ENCODE assay signal across 15 cellular contexts in genomic region chr15:40334541-40334940, GRCh38. TPM values are rescaled to one million over a fixed set of nuclear protein-coding genes. Genes with fewer than 3 reads are reported as not detected.
A peak's percentile ranks its signal among the peaks of the same experiment; 100 is the strongest.
DNase-seq lines count a peak whose midpoint lies in the region; ATAC-seq and TF ChIP-seq lines count a peak whose summit lies in the region.
"Had no signal": no experiment of that assay in that cellular context is flagged by ENCODE, and none has a peak within 500 bp of the region (broad histone marks: within the 10 kb centered on the region; RNA-seq: fewer than 3 reads in every experiment).

No MANE protein-coding gene starts in this region.

- H3K79me2 ChIP-seq in OCI-LY3 (ENCODE audit: low read length), result no peaks in the 10 kb centered on the region

- H4K20me1 ChIP-seq in BLaER1, result no peaks in the 10 kb centered on the region
- H4K20me1 ChIP-seq in OCI-LY3 (ENCODE audit: insufficient read depth, low read length), result no peaks in the 10 kb centered on the region

- no peak for TF ChIP-seq POLR2A in esophagus squamous epithelium (IDR thresholded peaks at IDR 0.05)

- H2AFZ ChIP-seq in OCI-LY3 (ENCODE audit: low read depth, low read length), result peak overlapping the region; percentile 66; the same call in 1 of the 2 replicates

- intact Hi-C loops in esophagus squamous epithelium (cut with DNase I), result no loop called here

- H3K9me3 ChIP-seq in BLaER1, result no peaks in the 10 kb centered on the region
- no peaks in the 10 kb centered on the region for H3K9me3 ChIP-seq in OCI-LY3 (ENCODE audit: insufficient read depth, low read length)
- H3K9me3 ChIP-seq in esophagus squamous epithelium, result no peaks in the 10 kb centered on the region

- no peak for DNase-seq in esophagus squamous epithelium (lab: John Stamatoyannopoulos, UW)
- no peak for DNase-seq in NCI-H2227 treated with DMSO at 0.1 percent for 48 hours (lab: John Stamatoyannopoulos, UW)
- no peak for DNase-seq in hepatic stellate cell (ENCODE audit: low spot score)
- DNase-seq: activated B cell treated with CpG ODN at 0.5 μM for 24 hours; activated effector memory CD4-positive, alpha-beta T cell treated with anti-CD3 and anti-CD28 coated beads, Interleukin-2, amount 50 U/mL, for 16 hours; cortex of kidney; H9; stimulated activated naive CD4-positive, alpha-beta T cell treated with Interleukin-2 at 50 U/mL for 16 hours had no signal

- WGBS in esophagus squamous epithelium, 2 donors, result 33 to 60% methylated on average over 1 of the region's 3 CpGs

- ATAC-seq in HG03135 (IDR thresholded peaks at IDR 0.05; ENCODE audit: unreplicated experiment) (no peak), HG02642 (IDR thresholded peaks at IDR 0.05; ENCODE audit: poor library complexity, unreplicated experiment) (no peak)

- H3K9ac ChIP-seq in BLaER1 (peak overlapping the region; percentile 69), OCI-LY3 (ENCODE audit: low read length) (no peak overlapping the region), rectal smooth muscle tissue (ENCODE audit: low read length) (no peak overlapping the region)

- H3K4me2 ChIP-seq in BLaER1 (peak overlapping the region; percentile 97), OCI-LY3 (ENCODE audit: low read length) (no peak overlapping the region)

- H3K4me3 ChIP-seq in BLaER1 (peak overlapping the region; percentile 29; the same call in 1 of the 2 replicates), OCI-LY3 (ENCODE audit: low read length) (no peak overlapping the region), esophagus squamous epithelium (no peak overlapping the region), rectal smooth muscle tissue (ENCODE audit: low read length) (no peak overlapping the region)

- H3K4me1 ChIP-seq in BLaER1 (peaks cover 100% of the 10 kb centered on the region), OCI-LY3 (ENCODE audit: low read length) (peaks cover 36% of the 10 kb centered on the region), esophagus squamous epithelium (peaks cover 53 to 88% (median 57%) of the 10 kb centered on the region in 3 donors), rectal smooth muscle tissue (ENCODE audit: control insufficient read depth, insufficient read depth, low read length) (peaks cover 73% of the 10 kb centered on the region)

- H3K27ac ChIP-seq in BLaER1 (peak overlapping the region; percentile 82), OCI-LY3 (ENCODE audit: low read length) (no peak overlapping the region), esophagus squamous epithelium (peak overlapping the region; percentile 70 to 95 (median 94)), rectal smooth muscle tissue (ENCODE audit: low read depth, low read length) (peak overlapping the region; percentile 98)

- H3K36me3 ChIP-seq in BLaER1 (no peaks in the 10 kb centered on the region), OCI-LY3 (replicated peaks; ENCODE audit: low read depth, low read length) (peaks cover 6% of the 10 kb centered on the region), esophagus squamous epithelium (peaks cover 0 to 19% (median 0%) of the 10 kb centered on the region in 3 donors), rectal smooth muscle tissue (ENCODE audit: control insufficient read depth, insufficient read depth, low read length) (peaks cover 7% of the 10 kb centered on the region)

- TF ChIP-seq CTCF in OCI-LY3 (IDR thresholded peaks at IDR 0.05; ENCODE audit: low read depth, low read length), result no peak
- TF ChIP-seq CTCF in esophagus squamous epithelium (IDR thresholded peaks at IDR 0.05), result no peak

- H3K27me3 ChIP-seq in BLaER1, result no peaks in the 10 kb centered on the region
- no peaks in the 10 kb centered on the region for H3K27me3 ChIP-seq in OCI-LY3 (ENCODE audit: low read depth, low read length)
- no peaks in the 10 kb centered on the region for H3K27me3 ChIP-seq in esophagus squamous epithelium
- no peaks in the 10 kb centered on the region for H3K27me3 ChIP-seq in rectal smooth muscle tissue (ENCODE audit: control insufficient read depth, insufficient read depth, low read length)

RNA-seq across cellular contexts. Expression of gene CCDC9B, which starts 6.2 kb away (rescaled TPM):
- total RNA-seq in esophagus squamous epithelium, result 10 to 100 TPM in 3 of 4 donors, 1 to 10 TPM in 1; 5.4 to 34.4 (median 15.0) TPM

RNA-seq across cellular contexts. Expression of gene INAFM2, which starts 11.0 kb away (rescaled TPM):
- total RNA-seq in esophagus squamous epithelium, result 10 to 100 TPM in 1 of 4 donors, 1 to 10 TPM in 3; 4.7 to 10.1 (median 8.1) TPM

RNA-seq across cellular contexts. Expression of gene PHGR1, which starts 16.3 kb away (rescaled TPM):
- total RNA-seq in esophagus squamous epithelium, result not detected
- total RNA-seq: activated B cell treated with CpG ODN at 0.5 μM for 24 hours; CD8-positive, alpha-beta T cell; H9; LHCN-M2 had no signal

RNA-seq across cellular contexts. Expression of gene DISP2, which starts 23.5 kb away (rescaled TPM):
- under 1 TPM in 2 of 4 donors, not detected in 2; under 0.01 TPM for total RNA-seq in esophagus squamous epithelium

RNA-seq across cellular contexts. Expression of gene PLCB2, which starts 26.8 kb away (rescaled TPM):
- total RNA-seq in esophagus squamous epithelium, result 10 to 100 TPM in 3 of 4 donors, 1 to 10 TPM in 1; 6.1 to 15.9 (median 10.4) TPM
